In genomic region chr4:126396703-126397102, GRCh38 we compare ENCODE assay signal across 20 cellular contexts.
DNase-seq lines count a peak whose midpoint lies in the region; FAIRE-seq and TF ChIP-seq lines count a peak whose summit lies in the region.
"Had no signal": no experiment of that assay in that cellular context is flagged by ENCODE, and none has a peak within 500 bp of the region (broad histone marks: within the 10 kb centered on the region; RNA-seq: fewer than 3 reads in every experiment).

No MANE protein-coding gene starts in this region.

- no peak for DNase-seq in GM13977 (ENCODE audit: low spot score)
- no peak for DNase-seq in bronchial epithelial cell (ENCODE audit: low read depth)
- no peak for DNase-seq in lower leg skin (ENCODE audit: low spot score in 2 of 2)
- no peak for DNase-seq in NCI-H187 (lab: John Stamatoyannopoulos, UW)
- no peak for DNase-seq in kidney glomerular epithelial cell (lab: John Stamatoyannopoulos, UW)
- no peak for DNase-seq in middle frontal gyrus (ENCODE audit: extremely low spot score, low spot score)
- DNase-seq in COLO668 (lab: John Stamatoyannopoulos, UW; ENCODE audit: unreplicated experiment), result no peak
- DNase-seq: activated CD4-positive, alpha-beta T cell treated with anti-CD3 and anti-CD28 coated beads, Interleukin-2, amount 50 U/mL, for 4 hours; activated CD8-positive, alpha-beta memory T cell treated with anti-CD3 and anti-CD28 coated beads, Interleukin-2, amount 50 U/mL, for 4 hours; aorta; DMS79 treated with DMSO at 0.1 percent for 48 hours; GM23248; heart left ventricle; NCI-H1930; NCI-H526; SK-N-SH; stimulated activated CD4-positive, alpha-beta T cell treated with anti-CD3 and anti-CD28 coated beads, Interleukin-1b, Interleukin-23, amount 100 ng/mL, for 48 hours had no signal

- no peak overlapping the region for H3K9ac ChIP-seq in OCI-LY3 (ENCODE audit: low read length)
- H3K9ac ChIP-seq: GM23248, KMS-11, SK-N-SH had no signal

- 94 to 100% methylated on average over 1 of the region's 1 CpG for WGBS in lower leg skin, 2 donors

- H3K27me3 ChIP-seq in OCI-LY3 (ENCODE audit: low read depth, low read length) (no peaks in the 10 kb centered on the region), bronchial epithelial cell (ENCODE audit: control insufficient read depth, insufficient read depth, low read length) (no peaks in the 10 kb centered on the region)
- H3K27me3 ChIP-seq: heart left ventricle had no signal

- intact Hi-C loops in lower leg skin (cut with DNase I; ENCODE audit: low total_unique reads), result no loop called here

- H3K79me2 ChIP-seq in OCI-LY3 (ENCODE audit: low read length), result no peaks in the 10 kb centered on the region

- FAIRE-seq in bronchial epithelial cell (lab: Jason Lieb, UNC), result no peak
- FAIRE-seq: GM19239 had no signal

- no peak overlapping the region for H3K4me2 ChIP-seq in OCI-LY3 (ENCODE audit: low read length)
- H3K4me2 ChIP-seq: KMS-11, SK-N-SH had no signal

- no peaks in the 10 kb centered on the region for H4K20me1 ChIP-seq in OCI-LY3 (ENCODE audit: insufficient read depth, low read length)

- H2AFZ ChIP-seq in OCI-LY3 (ENCODE audit: low read depth, low read length), result no peak overlapping the region
- H2AFZ ChIP-seq: GM23248 had no signal

- H3K4me3 ChIP-seq in OCI-LY3 (ENCODE audit: low read length) (no peak overlapping the region), bronchial epithelial cell (ENCODE audit: low read depth, low read length) (no peak overlapping the region), lower leg skin (ENCODE audit: low read depth, poor library complexity, severe bottlenecking) (peak overlapping the region; percentile 14)
- H3K4me3 ChIP-seq: GM23248, heart left ventricle had no signal

- TF ChIP-seq CTCF in GM13977 (IDR thresholded peaks at IDR 0.05; ENCODE audit: extremely low read depth, insufficient read depth, missing control alignments) (peak; percentile 9), OCI-LY3 (IDR thresholded peaks at IDR 0.05; ENCODE audit: low read depth, low read length) (peak; percentile 27; the same call in 1 of the 2 replicates), bronchial epithelial cell (IDR thresholded peaks at IDR 0.05; ENCODE audit: insufficient read depth, low read length, severe bottlenecking) (peak; percentile 27), lower leg skin (IDR thresholded peaks at IDR 0.05) (no peak)

- H3K9me3 ChIP-seq in OCI-LY3 (ENCODE audit: insufficient read depth, low read length), result no peaks in the 10 kb centered on the region
- H3K9me3 ChIP-seq: heart left ventricle, SK-N-SH had no signal

- in situ Hi-C loops in GM13977 (cut with MboI; ENCODE audit: low pct_unique_long_range_greater_than_20kb, low sequenced_read_pairs, unreplicated experiment), result no loop called here

- H3K36me3 ChIP-seq in OCI-LY3 (replicated peaks; ENCODE audit: low read depth, low read length) (no peaks in the 10 kb centered on the region), bronchial epithelial cell (ENCODE audit: control insufficient read depth, insufficient read depth, low read length) (no peaks in the 10 kb centered on the region)
- H3K36me3 ChIP-seq: heart left ventricle had no signal

- no peak overlapping the region for H3K27ac ChIP-seq in OCI-LY3 (ENCODE audit: low read length)
- H3K27ac ChIP-seq: GM23248, heart left ventricle, KMS-11 had no signal

- no peak for TF ChIP-seq POLR2A in lower leg skin (IDR thresholded peaks at IDR 0.05)

- H3K4me1 ChIP-seq in OCI-LY3 (ENCODE audit: low read length), result no peaks in the 10 kb centered on the region
- H3K4me1 ChIP-seq: heart left ventricle had no signal

Comparison
In these comparisons a context has a peak if more than half of its experiments do, and no peak if none do; other contexts are left out.
1. CTCF ChIP-seq: peak in GM13977 (single experiment), OCI-LY3 (single experiment) and bronchial epithelial cell (single experiment); none in lower leg skin (0 of 3).